In the genomic region with DNA sequence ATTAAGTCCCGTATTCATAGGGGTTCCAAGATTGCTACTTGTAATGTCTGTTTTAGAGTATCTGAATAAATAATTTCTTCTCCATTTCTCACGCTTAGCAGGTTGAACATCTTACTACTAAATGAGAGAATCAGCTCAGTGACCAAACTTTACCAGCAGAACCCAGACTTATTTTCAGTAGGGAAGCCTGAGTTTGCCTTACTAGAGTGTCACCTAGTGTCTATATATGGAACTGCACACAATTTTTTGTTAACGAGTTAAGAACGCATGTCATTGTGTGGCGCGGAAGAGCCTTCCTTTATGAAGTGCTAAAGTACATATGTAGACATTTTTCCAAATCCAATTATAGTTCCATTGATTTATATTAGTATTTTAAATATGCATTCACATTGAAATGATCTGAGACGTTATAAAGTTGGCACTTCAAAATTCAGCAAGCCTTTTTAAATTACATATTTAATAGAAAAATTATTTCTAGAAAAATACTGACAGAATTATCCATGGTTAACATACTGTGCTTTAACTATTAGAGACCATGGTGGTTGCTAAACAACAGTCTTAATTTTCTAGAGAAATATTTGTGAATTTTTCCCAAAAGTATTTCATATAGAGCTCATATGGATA, we compare ENCODE assay signal across 7 cellular contexts.
A peak's percentile ranks its signal among the peaks of the same experiment; 100 is the strongest.
DNase-seq lines count a peak whose midpoint lies in the region; ATAC-seq, FAIRE-seq and TF ChIP-seq lines count a peak whose summit lies in the region.

No MANE protein-coding gene starts in this region.

- no peak for TF ChIP-seq EP300 in stomach (IDR thresholded peaks at IDR 0.05)

- H3K9me3 ChIP-seq in ascending aorta = no peaks in the 10 kb centered on the region
- H3K9me3 ChIP-seq in stomach = no peaks in the 10 kb centered on the region

- no peak overlapping the region for H3K4me3 ChIP-seq in ascending aorta
- H3K4me3 ChIP-seq in stomach = no peak overlapping the region

- H3K4me1 ChIP-seq in ascending aorta (no peaks in the 10 kb centered on the region), stomach (no peaks in the 10 kb centered on the region)

- TF ChIP-seq CTCF in ascending aorta (IDR thresholded peaks at IDR 0.05) (peak; percentile 65 to 83 (median 70)), stomach (IDR thresholded peaks at IDR 0.05) (peak in 6 of 7 experiments; percentile 9 to 92 (median 86))

- intact Hi-C loops in ascending aorta (cut with DNase I) (no loop called here), stomach (cut with DNase I; ENCODE audit: low total_unique reads) (loop anchor here (5.0 kb wide), 1 partner anchor 36 kb away; no protein-coding TSS in a partner anchor)

- H3K27me3 ChIP-seq in ascending aorta (no peaks in the 10 kb centered on the region), stomach (peaks cover 0 to 10% (median 0%) of the 10 kb centered on the region in 3 donors)

- FAIRE-seq in G401.6 (lab: Jason Lieb, UNC) = peak; percentile 89

- ATAC-seq in GM21423 (IDR thresholded peaks at IDR 0.05; ENCODE audit: unreplicated experiment) = peak; percentile 87

- peak; percentile 1 for DNase-seq in HK-2 (ENCODE audit: unreplicated experiment)
- peak; percentile 78 for DNase-seq in NCI-H748 (lab: John Stamatoyannopoulos, UW; ENCODE audit: unreplicated experiment)
- DNase-seq in ascending aorta (ENCODE audit: low spot score in 2 of 2) = no peak
- peak; percentile 73 for DNase-seq in iPS-NIHi11 (ENCODE audit: low spot score)
- no peak for DNase-seq in stomach

- TF ChIP-seq POLR2A in stomach (IDR thresholded peaks at IDR 0.05) = no peak

- no peaks in the 10 kb centered on the region for H3K36me3 ChIP-seq in ascending aorta
- H3K36me3 ChIP-seq in stomach = no peaks in the 10 kb centered on the region

- H3K27ac ChIP-seq in ascending aorta = no peak overlapping the region
- H3K27ac ChIP-seq in stomach = no peak overlapping the region

- WGBS in stomach, 5 donors = 17 to 23% (median 21%) methylated on average over 7 of the region's 7 CpGs

Comparison
In these comparisons a context has a peak if more than half of its experiments do, and no peak if none do; other contexts are left out.
1. DNase-seq: peak in HK-2 (single experiment), NCI-H748 (single experiment) and iPS-NIHi11 (single experiment); none in ascending aorta (0 of 2) and stomach (single experiment).